Comparison of ENCODE assay signal across 8 cellular contexts in genomic region chr7:101315336-101315735, GRCh38. TPM values are rescaled to one million over a fixed set of nuclear protein-coding genes. Genes with fewer than 3 reads are reported as not detected.
A peak's percentile ranks its signal among the peaks of the same experiment; 100 is the strongest.
DNase-seq lines count a peak whose midpoint lies in the region; ATAC-seq, FAIRE-seq and TF ChIP-seq lines count a peak whose summit lies in the region.

No MANE protein-coding gene starts in this region.

- no peak overlapping the region for H3K27ac Mint-ChIP-seq in CD8-positive, alpha-beta T cell

- no peak overlapping the region for H3K27ac ChIP-seq in CD8-positive, alpha-beta T cell (ENCODE audit: low read depth, low read length)
- no peak overlapping the region for H3K27ac ChIP-seq in HL-60 (replicated peaks)
- H3K27ac ChIP-seq in thyroid gland, result no peak overlapping the region
- no peak overlapping the region for H3K27ac ChIP-seq in uterus

- intact Hi-C loops in CD8-positive, alpha-beta T cell (cut with DNase I, micrococcal nuclease), result no loop called here
- intact Hi-C loops in thyroid gland (cut with DNase I), result no loop called here
- intact Hi-C loops in uterus (cut with DNase I; ENCODE audit: low total_unique reads), result no loop called here

- no peak for FAIRE-seq in bronchial epithelial cell (lab: Jason Lieb, UNC)

- H3K9me3 ChIP-seq in CD8-positive, alpha-beta T cell (ENCODE audit: low read length), result no peaks in the 10 kb centered on the region
- H3K9me3 ChIP-seq in thyroid gland (no peaks in the 10 kb centered on the region), uterus (no peaks in the 10 kb centered on the region)

- no peak overlapping the region for H3K4me3 ChIP-seq in CD8-positive, alpha-beta T cell (ENCODE audit: low read depth, low read length)
- H3K4me3 ChIP-seq in HL-60 (replicated peaks; ENCODE audit: insufficient read depth, low read length), result no peak overlapping the region
- H3K4me3 ChIP-seq in bronchial epithelial cell (ENCODE audit: low read depth, low read length), result no peak overlapping the region
- no peak overlapping the region for H3K4me3 ChIP-seq in thyroid gland (replicated peaks in 1 of 3)
- no peak overlapping the region for H3K4me3 ChIP-seq in uterus

- no peak for TF ChIP-seq POLR2A in thyroid gland (IDR thresholded peaks at IDR 0.05)
- TF ChIP-seq POLR2A in uterus (IDR thresholded peaks at IDR 0.05), result no peak

- no peak overlapping the region for H3K4me3 Mint-ChIP-seq in CD8-positive, alpha-beta T cell

- H3K36me3 Mint-ChIP-seq in CD8-positive, alpha-beta T cell, result peaks cover 11% of the 10 kb centered on the region

- DNase-seq in CD8-positive, alpha-beta T cell, result peak in 6 of 7 experiments; percentile 18 to 56 (median 50)
- peak; percentile 18 to 49 for DNase-seq in HL-60 (ENCODE audit: low read depth in 1 of 2, low spot score in 1 of 2)
- DNase-seq in T-helper 1 cell, result peak in 4 of 5 donors; percentile 13 to 48 (median 28)
- DNase-seq in bronchial epithelial cell (ENCODE audit: low read depth), result peak; percentile 42
- peak; percentile 50 for DNase-seq in medulla oblongata (ENCODE audit: extremely low spot score)
- DNase-seq in thyroid gland, result peak; percentile 26 to 42
- DNase-seq in uterus, result no peak

- POLR2A ChIA-PET in CD8-positive, alpha-beta T cell (lab: Charles Lee), result interaction anchor here (0.6 kb wide), 1 partner anchor 1794 kb away, joined by 3 read pairs; no protein-coding TSS in a partner anchor

- 4 to 9% methylated on average over 1 of the region's 1 CpG for WGBS in thyroid gland, 2 donors

- no peaks in the 10 kb centered on the region for H3K27me3 ChIP-seq in CD8-positive, alpha-beta T cell (ENCODE audit: insufficient read depth, low read length)
- H3K27me3 ChIP-seq in HL-60 (ENCODE audit: insufficient read depth, poor library complexity, severe bottlenecking), result no peaks in the 10 kb centered on the region
- H3K27me3 ChIP-seq in bronchial epithelial cell (ENCODE audit: control insufficient read depth, insufficient read depth, low read length), result no peaks in the 10 kb centered on the region
- no peaks in the 10 kb centered on the region for H3K27me3 ChIP-seq in thyroid gland
- no peaks in the 10 kb centered on the region for H3K27me3 ChIP-seq in uterus

- H3K9me3 Mint-ChIP-seq in CD8-positive, alpha-beta T cell, result peaks cover 8% of the 10 kb centered on the region

- no peaks in the 10 kb centered on the region for H3K4me1 Mint-ChIP-seq in CD8-positive, alpha-beta T cell (ENCODE audit: low read depth)

- peak; percentile 55 for ATAC-seq in CD8-positive, alpha-beta T cell
- no peak for ATAC-seq in GM21447 (IDR thresholded peaks at IDR 0.05; ENCODE audit: unreplicated experiment)

- TF ChIP-seq CTCF in CD8-positive, alpha-beta T cell (IDR thresholded peaks at IDR 0.05), result peak; percentile 86
- TF ChIP-seq CTCF in HL-60 (IDR thresholded peaks at IDR 0.05; ENCODE audit: insufficient read depth, low read length) (peak; percentile 52), bronchial epithelial cell (IDR thresholded peaks at IDR 0.05; ENCODE audit: insufficient read depth, low read length, severe bottlenecking) (peak; percentile 63), thyroid gland (IDR thresholded peaks at IDR 0.05) (peak; percentile 16 to 74 (median 42)), uterus (IDR thresholded peaks at IDR 0.05) (peak in 2 of 4 experiments; percentile 30 to 45)

- no peaks in the 10 kb centered on the region for H3K27me3 Mint-ChIP-seq in CD8-positive, alpha-beta T cell (ENCODE audit: low read depth)

- no peaks in the 10 kb centered on the region for H3K36me3 ChIP-seq in CD8-positive, alpha-beta T cell (ENCODE audit: insufficient read depth, low read length)
- H3K36me3 ChIP-seq in bronchial epithelial cell (ENCODE audit: control insufficient read depth, insufficient read depth, low read length), result peaks cover 4% of the 10 kb centered on the region
- H3K36me3 ChIP-seq in thyroid gland, result peaks cover 10 to 21% of the 10 kb centered on the region in 2 donors
- H3K36me3 ChIP-seq in uterus, result no peaks in the 10 kb centered on the region

- CTCF ChIA-PET in CD8-positive, alpha-beta T cell (lab: Charles Lee), result interaction anchor here (0.8 to 1.8 kb wide), 14 partner anchors 8 to 238 kb away, joined by 3 to 14 read pairs (median 4); no protein-coding TSS in a partner anchor

- no peaks in the 10 kb centered on the region for H3K4me1 ChIP-seq in CD8-positive, alpha-beta T cell (ENCODE audit: insufficient read depth, low read length)
- H3K4me1 ChIP-seq in thyroid gland (no peaks in the 10 kb centered on the region), uterus (no peaks in the 10 kb centered on the region)

RNA-seq across cellular contexts. Expression of gene IFT22, which starts 6.3 kb away (rescaled TPM):
- 1 to 10 TPM; 2.3 to 3.5 TPM for total RNA-seq in CD8-positive, alpha-beta T cell
- 6.3 and 12.0 TPM in 2 replicates for total RNA-seq in bronchial epithelial cell
- 10 to 100 TPM; 48.2 to 57.2 (median 55.4) TPM for total RNA-seq in thyroid gland
- total RNA-seq in uterus, result 10 to 100 TPM in 3 of 4 donors, 1 to 10 TPM in 1; 7.1 to 43.5 (median 27.6) TPM

RNA-seq across cellular contexts. Expression of gene COL26A1, which starts 47.3 kb away (rescaled TPM):
- total RNA-seq in CD8-positive, alpha-beta T cell, result not detected
- total RNA-seq in bronchial epithelial cell (not detected in 2 replicates), thyroid gland (not detected), uterus (10 to 100 TPM in 1 of 4 donors, under 1 TPM in 1, not detected in 2; 0.30 to 11.8 TPM)

Comparison
In these comparisons a context has a peak if more than half of its experiments do, and no peak if none do; other contexts are left out.
1. DNase-seq: peak in CD8-positive, alpha-beta T cell (6 of 7), HL-60 (2 of 2), T-helper 1 cell (4 of 5), bronchial epithelial cell (single experiment), medulla oblongata (single experiment) and thyroid gland (2 of 2); none in uterus (0 of 2).